ENCODE assay signal across 20 cellular contexts in the genomic region with DNA sequence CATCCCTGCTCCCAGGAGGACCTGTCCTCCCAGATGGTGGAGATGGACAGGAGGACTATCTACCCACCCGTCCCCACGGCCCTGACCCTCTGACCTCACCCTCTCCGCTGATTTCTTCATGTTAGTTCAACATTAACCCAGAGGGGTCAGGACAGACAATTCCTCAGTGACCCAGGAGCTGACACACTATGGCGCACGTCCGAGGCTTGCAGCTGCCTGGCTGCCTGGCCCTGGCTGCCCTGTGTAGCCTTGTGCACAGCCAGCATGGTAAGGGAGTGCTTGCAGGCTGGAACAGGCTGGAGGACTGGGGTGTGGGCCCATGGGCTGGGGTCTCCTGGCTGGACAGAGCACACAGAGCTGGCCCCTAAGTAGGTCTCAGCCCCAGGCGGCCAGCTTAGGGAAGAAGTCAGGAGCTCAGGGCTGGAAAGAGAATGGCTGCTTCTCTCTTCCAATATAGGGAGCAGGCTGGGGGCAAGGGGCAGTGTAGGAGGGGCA. TPM values are rescaled to one million over a fixed set of nuclear protein-coding genes. Genes with fewer than 3 reads are reported as not detected.
DNase-seq lines count a peak whose midpoint lies in the region; ATAC-seq, FAIRE-seq and TF ChIP-seq lines count a peak whose summit lies in the region.
"Had no signal": no experiment of that assay in that cellular context is flagged by ENCODE, and none has a peak within 500 bp of the region (broad histone marks: within the 10 kb centered on the region; RNA-seq: fewer than 3 reads in every experiment).

A gene (plus strand): TSS at position 166 of the 495 bp plus-strand sequence. CDS start 23 bp downstream, at position 189.

- H3K9me2 ChIP-seq in OCI-LY7 (ENCODE audit: insufficient read depth, low read length): no peaks in the 10 kb centered on the region

- TF ChIP-seq CTCF in OCI-LY7 (conservative IDR thresholded peaks at IDR 0.05; ENCODE audit: low read length) (no peak), keratinocyte (optimal IDR thresholded peaks at IDR 0.05 in 1 of 3, IDR thresholded peaks at IDR 0.05 in 1 of 3, conservative IDR thresholded peaks at IDR 0.05 in 1 of 3; ENCODE audit: extremely low read depth in 1 of 3, insufficient read depth in 2 of 3, low read length in 3 of 3) (no peak)

- H3K4me3 ChIP-seq in OCI-LY7 (ENCODE audit: low read depth, low read length, poor library complexity, severe bottlenecking): no peak within 1 kb of the TSS
- H3K4me3 ChIP-seq in keratinocyte (ENCODE audit: control insufficient read depth in 2 of 3, extremely low read depth in 1 of 3, insufficient read depth in 2 of 3, low read depth in 1 of 3, low read length in 3 of 3): no peak within 1 kb of the TSS

- no peaks in the 10 kb centered on the region for H4K20me1 ChIP-seq in OCI-LY7 (ENCODE audit: insufficient read depth, low read length)
- no peaks in the 10 kb centered on the region for H4K20me1 ChIP-seq in keratinocyte (ENCODE audit: control insufficient read depth, extremely low read depth, insufficient read depth, low read length)

- no peak within 1 kb of the TSS for H3K9ac ChIP-seq in keratinocyte (ENCODE audit: control insufficient read depth, extremely low read depth, insufficient read depth, low read length)

- FAIRE-seq in keratinocyte (lab: Jason Lieb, UNC): no peak
- FAIRE-seq: endometrium, GM12891 had no signal

- H3K27me3 ChIP-seq in keratinocyte (ENCODE audit: control insufficient read depth, extremely low read depth, insufficient read depth, low read length): no peaks in the 10 kb centered on the region

- POLR2A ChIA-PET in OCI-LY7 (lab: Charles Lee): interaction anchor here (0.7 kb wide), 1 partner anchor 8 kb away, joined by 3 read pairs; no protein-coding TSS in a partner anchor

- CTCF ChIA-PET in OCI-LY7 (lab: Charles Lee; ENCODE audit: unreplicated experiment): interaction anchor here (1.0 kb wide), 1 partner anchor 735 kb away, joined by 6 read pairs; no protein-coding TSS in a partner anchor

- H3K79me2 ChIP-seq in OCI-LY7 (ENCODE audit: insufficient read depth, low read depth, low read length): no peaks in the 10 kb centered on the region
- no peaks in the 10 kb centered on the region for H3K79me2 ChIP-seq in keratinocyte (ENCODE audit: control insufficient read depth, insufficient read depth, low read length)

- H3K9me3 ChIP-seq in OCI-LY7 (ENCODE audit: low read length) (no peaks in the 10 kb centered on the region), keratinocyte (ENCODE audit: control insufficient read depth, low read depth, low read length) (no peaks in the 10 kb centered on the region)

- H3K4me3 Mint-ChIP-seq in activated T-cell treated with anti-CD3 and anti-CD28 coated beads, Interleukin-2, amount 50 U/mL, for 24 hours: no peak within 1 kb of the TSS
- H3K4me3 Mint-ChIP-seq in activated T-cell treated with anti-CD3 and anti-CD28 coated beads, Interleukin-2, amount 50 U/mL, for 4 hours: no peak within 1 kb of the TSS
- H3K4me3 Mint-ChIP-seq: IgD-negative memory B cell had no signal

- no peaks in the 10 kb centered on the region for H3K27me3 Mint-ChIP-seq in activated T-cell treated with anti-CD3 and anti-CD28 coated beads, Interleukin-2, amount 50 U/mL, for 24 hours
- H3K27me3 Mint-ChIP-seq in activated T-cell treated with anti-CD3 and anti-CD28 coated beads, Interleukin-2, amount 50 U/mL, for 4 hours (ENCODE audit: low read depth): no peaks in the 10 kb centered on the region
- H3K27me3 Mint-ChIP-seq: IgD-negative memory B cell had no signal

- H3K9me3 Mint-ChIP-seq in activated T-cell treated with anti-CD3 and anti-CD28 coated beads, Interleukin-2, amount 50 U/mL, for 24 hours: no peaks in the 10 kb centered on the region
- H3K9me3 Mint-ChIP-seq in activated T-cell treated with anti-CD3 and anti-CD28 coated beads, Interleukin-2, amount 50 U/mL, for 4 hours: no peaks in the 10 kb centered on the region
- H3K9me3 Mint-ChIP-seq: IgD-negative memory B cell had no signal

- no peaks in the 10 kb centered on the region for H3K36me3 ChIP-seq in OCI-LY7 (ENCODE audit: insufficient read depth, low read length)
- H3K36me3 ChIP-seq in keratinocyte (ENCODE audit: control insufficient read depth in 2 of 2, extremely low read depth in 1 of 2, insufficient read depth in 2 of 2, low read length in 2 of 2): no peaks in the 10 kb centered on the region

- dilution Hi-C loops in keratinocyte (cut with MboI; ENCODE audit: extremely low pct_ligation_motif_present, low sequenced_read_pairs): no loop called here

- H3K4me1 ChIP-seq in OCI-LY7 (ENCODE audit: insufficient read depth, low read length, poor library complexity, severe bottlenecking) (peaks cover 12% of the 10 kb centered on the region), keratinocyte (ENCODE audit: control insufficient read depth, extremely low read depth, insufficient read depth, low read length) (peaks cover 9% of the 10 kb centered on the region)

- peaks cover 10% of the 10 kb centered on the region for H3K4me1 Mint-ChIP-seq in activated T-cell treated with anti-CD3 and anti-CD28 coated beads, Interleukin-2, amount 50 U/mL, for 24 hours (ENCODE audit: low read depth)
- H3K4me1 Mint-ChIP-seq in activated T-cell treated with anti-CD3 and anti-CD28 coated beads, Interleukin-2, amount 50 U/mL, for 4 hours (ENCODE audit: low read depth): peaks cover 7% of the 10 kb centered on the region

- H3K9me1 ChIP-seq in keratinocyte (ENCODE audit: control insufficient read depth, extremely low read depth, insufficient read depth, low read length): no peaks in the 10 kb centered on the region

- no peak within 1 kb of the TSS for H3K27ac ChIP-seq in OCI-LY7 (ENCODE audit: low read depth, low read length, poor library complexity, severe bottlenecking)
- H3K27ac ChIP-seq in keratinocyte (ENCODE audit: control insufficient read depth, insufficient read depth, low read length): no peak within 1 kb of the TSS

- DNase-seq in activated T-cell treated with anti-CD3 and anti-CD28 coated beads, Interleukin-2, amount 50 U/mL, for 24 hours: no peak
- no peak for DNase-seq in activated T-cell treated with anti-CD3 and anti-CD28 coated beads, Interleukin-2, amount 50 U/mL, for 4 hours
- DNase-seq in OCI-LY7 (ENCODE audit: low spot score) (no peak), keratinocyte (ENCODE audit: low read depth, low spot score) (no peak), sciatic nerve (ENCODE audit: low spot score) (no peak), NK-92 (lab: John Stamatoyannopoulos, UW; ENCODE audit: unreplicated experiment) (no peak), NCI-H1105 (lab: John Stamatoyannopoulos, UW) (no peak)
- DNase-seq: ACHN, amniotic stem cell, foreskin melanocyte, NCI-H2171 treated with DMSO at 0.1 percent for 48 hours, occipital lobe, T1000 had no signal

- intact Hi-C loops in OCI-LY7 (cut with micrococcal nuclease; ENCODE audit: unreplicated experiment) (no loop called here), sciatic nerve (cut with DNase I) (no loop called here)

- BruUV-seq in OCI-LY7 (replicated peaks; lab: Mats Ljungman, UMichigan): no TSS peak

- peak within 1 kb of the TSS; percentile 60 for H2AFZ ChIP-seq in OCI-LY7 (ENCODE audit: low read length)
- H2AFZ ChIP-seq in keratinocyte (ENCODE audit: control insufficient read depth, low read length): peak within 1 kb of the TSS; percentile 86

- peak within 1 kb of the TSS; percentile 50 for H3K27ac Mint-ChIP-seq in activated T-cell treated with anti-CD3 and anti-CD28 coated beads, Interleukin-2, amount 50 U/mL, for 24 hours
- H3K27ac Mint-ChIP-seq: IgD-negative memory B cell had no signal

- ATAC-seq in activated T-cell treated with anti-CD3 and anti-CD28 coated beads, Interleukin-2, amount 50 U/mL, for 4 hours: no peak
- peak; percentile 28 for ATAC-seq in sciatic nerve
- no peak for ATAC-seq in GM19455 (IDR thresholded peaks at IDR 0.05; ENCODE audit: unreplicated experiment)

- no peaks in the 10 kb centered on the region for H3K36me3 Mint-ChIP-seq in activated T-cell treated with anti-CD3 and anti-CD28 coated beads, Interleukin-2, amount 50 U/mL, for 24 hours (ENCODE audit: low read depth)
- H3K36me3 Mint-ChIP-seq in activated T-cell treated with anti-CD3 and anti-CD28 coated beads, Interleukin-2, amount 50 U/mL, for 4 hours (ENCODE audit: insufficient read depth): no peaks in the 10 kb centered on the region
- H3K36me3 Mint-ChIP-seq: IgD-negative memory B cell had no signal

- no peak within 1 kb of the TSS for H3K4me2 ChIP-seq in OCI-LY7 (ENCODE audit: low read length)
- no peak within 1 kb of the TSS for H3K4me2 ChIP-seq in keratinocyte (ENCODE audit: control insufficient read depth, extremely low read depth, insufficient read depth, low read depth, low read length)

RNA-seq across cellular contexts. Expression of the gene that starts here (rescaled TPM):
- under 1 TPM; 0.40 to 0.81 (median 0.41) TPM for total RNA-seq in activated T-cell treated with anti-CD3 and anti-CD28 coated beads, Interleukin-2, amount 50 U/mL, for 4 hours
- not detected in 2 replicates for total RNA-seq in OCI-LY7 (2014; rRNA removed; shearing (Covaris generic))
- total RNA-seq in OCI-LY7 (2022) (0.48 TPM in 1 of 2 replicates, not detected in the other), sciatic nerve (not detected)
- polyA plus RNA-seq in keratinocyte: not detected in 3 replicates
- not detected for polyA plus RNA-seq in keratinocyte (2011; ENCODE audit: low read depth)
- not detected in 2 replicates for polyA plus RNA-seq in keratinocyte (2011; cell fraction: cytosol; rRNA removed)
- polyA plus RNA-seq in keratinocyte (2011; cell fraction: nucleus; rRNA removed): 0.10 TPM in 1 of 2 replicates, not detected in the other
- not detected in 2 replicates for polyA plus RNA-seq in keratinocyte (2012; ENCODE audit: low replicate concordance)
- 0.58 TPM in 1 of 3 replicates, not detected in the others for polyA minus RNA-seq in keratinocyte
- not detected for polyA minus RNA-seq in keratinocyte (2011; cell fraction: cytosol; rRNA and poly(A)+ RNA removed)
- 0.85 TPM in 1 of 2 replicates, not detected in the other for polyA minus RNA-seq in keratinocyte (2011; cell fraction: nucleus; rRNA and poly(A)+ RNA removed)
- total RNA-seq: G401, lung microvascular endothelial cell, urinary bladder had no signal
- polyA plus RNA-seq: IgD-negative memory B cell had no signal

Comparison
In these comparisons a context has a peak if more than half of its experiments do, and no peak if none do; other contexts are left out.
1. Peak in ATAC-seq in sciatic nerve; RNA of the gene not detected or under 1 TPM.